11 cellular contexts compared by ENCODE assay signal in the genomic region with DNA sequence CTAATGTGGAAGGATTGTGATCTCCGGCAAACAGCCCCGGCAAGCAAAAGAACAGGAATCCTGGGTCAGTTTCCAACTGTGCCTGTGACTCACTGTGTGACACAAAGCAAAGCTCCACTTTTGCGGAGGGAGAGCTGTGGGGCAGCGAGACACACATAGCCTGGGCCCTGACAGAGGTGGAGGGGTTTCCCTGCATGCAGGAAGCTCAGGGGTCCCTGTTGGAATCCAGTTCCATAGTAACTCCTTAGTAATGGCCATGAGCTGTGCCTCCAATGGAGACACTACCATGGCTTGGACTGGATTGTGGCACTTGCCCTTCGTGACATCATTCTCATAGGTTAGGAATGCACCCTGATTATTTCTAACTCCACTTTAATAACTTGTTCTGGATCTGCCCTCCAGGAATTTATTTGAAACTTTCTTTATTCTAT. TPM values are rescaled to one million over a fixed set of nuclear protein-coding genes. Genes with fewer than 3 reads are reported as not detected.
DNase-seq lines count a peak whose midpoint lies in the region; ATAC-seq and TF ChIP-seq lines count a peak whose summit lies in the region.
"Had no signal": no experiment of that assay in that cellular context is flagged by ENCODE, and none has a peak within 500 bp of the region (broad histone marks: within the 10 kb centered on the region; RNA-seq: fewer than 3 reads in every experiment).

No MANE protein-coding gene starts in this region.

- no peak overlapping the region for H2AFZ ChIP-seq in neural progenitor cell (replicated peaks)

- H3K27ac ChIP-seq in neural progenitor cell, result no peak overlapping the region

- H3K36me3 ChIP-seq in neural progenitor cell, result no peaks in the 10 kb centered on the region

- no peak overlapping the region for H3K4me3 ChIP-seq in neural progenitor cell

- peaks cover 22% of the 10 kb centered on the region for H3K27me3 ChIP-seq in neural progenitor cell

- TF ChIP-seq CTCF in neural progenitor cell (IDR thresholded peaks at IDR 0.05), result no peak
- no peak for TF ChIP-seq CTCF in CD14-positive monocyte (IDR thresholded peaks at IDR 0.05)

- H3K27ac Mint-ChIP-seq in neural progenitor cell (peak overlapping the region; percentile 89), CD14-positive monocyte (peak overlapping the region in 2 of 7 donors; percentile 12 to 95)

- no peak overlapping the region for H3K4me2 ChIP-seq in neural progenitor cell

- ATAC-seq in HG03159 (IDR thresholded peaks at IDR 0.05; ENCODE audit: unreplicated experiment), result no peak

- H3K79me2 ChIP-seq in neural progenitor cell (ENCODE audit: low read depth), result no peaks in the 10 kb centered on the region

- H3K9me3 Mint-ChIP-seq in neural progenitor cell (peaks cover 11% of the 10 kb centered on the region), CD14-positive monocyte (peaks cover 2 to 9% (median 5%) of the 10 kb centered on the region in 7 donors)

- intact Hi-C loops in CD14-positive monocyte (cut with micrococcal nuclease), result no loop called here

- H3K4me1 Mint-ChIP-seq in neural progenitor cell, result peaks cover 54% of the 10 kb centered on the region
- peaks cover 30% of the 10 kb centered on the region for H3K4me1 Mint-ChIP-seq in CD14-positive monocyte

- no peak overlapping the region for H3K9ac ChIP-seq in neural progenitor cell

- no peaks in the 10 kb centered on the region for H4K20me1 ChIP-seq in neural progenitor cell (ENCODE audit: low read depth)

- H3F3A ChIP-seq in neural progenitor cell (ENCODE audit: low read depth), result peaks cover 5% of the 10 kb centered on the region

- H3K4me1 ChIP-seq in neural progenitor cell, result peaks cover 5% of the 10 kb centered on the region

- H3K36me3 Mint-ChIP-seq in neural progenitor cell (peaks cover 5% of the 10 kb centered on the region), CD14-positive monocyte (peaks cover 4 to 6% of the 10 kb centered on the region in 2 donors)

- no peaks in the 10 kb centered on the region for H3K9me3 ChIP-seq in neural progenitor cell (ENCODE audit: low read depth)

- H3K27me3 Mint-ChIP-seq in neural progenitor cell (ENCODE audit: insufficient read depth, low read depth) (peaks cover 12% of the 10 kb centered on the region), CD14-positive monocyte (ENCODE audit: low read depth in 3 of 3) (peaks cover 3 to 11% (median 10%) of the 10 kb centered on the region in 3 donors)

- H3K4me3 Mint-ChIP-seq in neural progenitor cell (no peak overlapping the region), CD14-positive monocyte (no peak overlapping the region)

- peak; percentile 67 for DNase-seq in AG08395 (ENCODE audit: low spot score)
- DNase-seq in LoVo (ENCODE audit: low spot score), result peak; percentile 29
- peak; percentile 49 for DNase-seq in dermis blood vessel endothelial cell
- DNase-seq in neural progenitor cell (ENCODE audit: low spot score), result no peak
- no peak for DNase-seq in CD14-positive monocyte (ENCODE audit: low spot score)
- no peak for DNase-seq in mesenteric fat pad (ENCODE audit: low spot score)
- no peak for DNase-seq in 8988T
- DNase-seq: H7; NCI-H2171 treated with DMSO at 0.1 percent for 48 hours; stimulated activated CD4-positive, alpha-beta T cell treated with anti-CD3 and anti-CD28 coated beads, Interleukin-4, amount 100 ng/mL, for 4 hours had no signal

RNA-seq across cellular contexts. Expression of a gene that starts 47.0 kb away (rescaled TPM):
- 1.4 and 6.0 TPM in 2 replicates for total RNA-seq in dermis blood vessel endothelial cell
- total RNA-seq in neural progenitor cell (ENCODE audit: low replicate concordance), result 7.2 and 7.8 TPM in 2 replicates
- 10 to 100 TPM; 10.4 to 13.3 TPM for polyA plus RNA-seq in CD14-positive monocyte
- 113 TPM for total RNA-seq in mesenteric fat pad

Comparison
In these comparisons a context has a peak if more than half of its experiments do, and no peak if none do; other contexts are left out.
1. DNase-seq: peak in AG08395 (single experiment), LoVo (single experiment) and dermis blood vessel endothelial cell (single experiment); none in neural progenitor cell (single experiment), CD14-positive monocyte (single experiment), mesenteric fat pad (single experiment) and 8988T (single experiment).
2. RNA of a gene that starts 47.0 kb away (total RNA-seq): 113 TPM in mesenteric fat pad (single experiment); 7.2 to 7.8 TPM in neural progenitor cell and 1.4 to 6.0 TPM in dermis blood vessel endothelial cell; every median in the first group is over 10 times any median in the second.